Comparison of ENCODE assay signal across 8 cellular contexts in genomic region chr4:107718351-107718965, GRCh38. TPM values are rescaled to one million over a fixed set of nuclear protein-coding genes. Genes with fewer than 3 reads are reported as not detected.
DNase-seq lines count a peak whose midpoint lies in the region; ATAC-seq and TF ChIP-seq lines count a peak whose summit lies in the region.

No MANE protein-coding gene starts in this region.

- no peaks in the 10 kb centered on the region for H3K9me3 ChIP-seq in OCI-LY7 (ENCODE audit: low read length)

- H3K9me2 ChIP-seq in OCI-LY7 (ENCODE audit: insufficient read depth, low read length), result no peaks in the 10 kb centered on the region

- intact Hi-C loops in OCI-LY7 (cut with micrococcal nuclease; ENCODE audit: unreplicated experiment), result loop anchor here (2.0 kb wide), 1 partner anchor 446 kb away; no protein-coding TSS in a partner anchor

- H3K4me3 ChIP-seq in OCI-LY7 (ENCODE audit: low read depth, low read length, poor library complexity, severe bottlenecking) (peak overlapping the region; percentile 85), fibroblast of the aortic adventitia (ENCODE audit: low read depth, low read length) (peak overlapping the region; percentile 90)

- H3K27ac ChIP-seq in OCI-LY7 (ENCODE audit: low read depth, low read length, poor library complexity, severe bottlenecking), result peak overlapping the region; percentile 81

- peaks cover 4 to 5% of the 10 kb centered on the region in 2 donors for H3K36me3 Mint-ChIP-seq in activated T-cell treated with anti-CD3 and anti-CD28 coated beads, Interleukin-2, amount 50 U/mL, for 72 hours (ENCODE audit: insufficient read depth in 2 of 2)

- H3K27ac Mint-ChIP-seq in activated T-cell treated with anti-CD3 and anti-CD28 coated beads, Interleukin-2, amount 50 U/mL, for 72 hours, result peak overlapping the region; percentile 2

- H3K79me2 ChIP-seq in OCI-LY7 (ENCODE audit: insufficient read depth, low read depth, low read length), result peaks cover 63% of the 10 kb centered on the region

- DNase-seq in activated T-cell treated with anti-CD3 and anti-CD28 coated beads, Interleukin-2, amount 50 U/mL, for 72 hours, result no peak
- DNase-seq in activated T-cell treated with anti-CD3 and anti-CD28 coated beads for 4 hours (no peak), OCI-LY7 (ENCODE audit: low spot score) (peak; percentile 65), fibroblast of the aortic adventitia (ENCODE audit: low read depth) (no peak), cerebellar cortex (ENCODE audit: low spot score) (no peak), NCI-H2171 (lab: John Stamatoyannopoulos, UW) (no peak), 8988T (no peak)

- H3K4me1 ChIP-seq in OCI-LY7 (ENCODE audit: insufficient read depth, low read length, poor library complexity, severe bottlenecking), result peaks cover 40% of the 10 kb centered on the region

- no TSS peak for BruUV-seq in OCI-LY7 (replicated peaks; lab: Mats Ljungman, UMichigan)

- H4K20me1 ChIP-seq in OCI-LY7 (ENCODE audit: insufficient read depth, low read length), result peaks cover 7% of the 10 kb centered on the region; the same call in 1 of the 2 replicates

- no peaks in the 10 kb centered on the region for H3K9me3 Mint-ChIP-seq in activated T-cell treated with anti-CD3 and anti-CD28 coated beads, Interleukin-2, amount 50 U/mL, for 72 hours

- CTCF ChIA-PET in OCI-LY7 (lab: Charles Lee; ENCODE audit: unreplicated experiment), result interaction anchor here (1.5 kb wide), 1 partner anchor 19 kb away, joined by 3 read pairs; no protein-coding TSS in a partner anchor

- no peaks in the 10 kb centered on the region for H3K27me3 Mint-ChIP-seq in activated T-cell treated with anti-CD3 and anti-CD28 coated beads, Interleukin-2, amount 50 U/mL, for 72 hours (ENCODE audit: low read depth)

- POLR2A ChIA-PET in OCI-LY7 (lab: Charles Lee), result interaction anchor here (0.6 to 3.7 kb wide), 3 partner anchors 10 to 1402 kb away, joined by 4 to 26 read pairs (median 5); partner anchors contain the start of gene TBCK

- peaks cover 45% of the 10 kb centered on the region for H3K36me3 ChIP-seq in OCI-LY7 (ENCODE audit: insufficient read depth, low read length)

- H3K4me1 Mint-ChIP-seq in activated T-cell treated with anti-CD3 and anti-CD28 coated beads, Interleukin-2, amount 50 U/mL, for 72 hours (ENCODE audit: low read depth), result peaks cover 37% of the 10 kb centered on the region

- TF ChIP-seq CTCF in OCI-LY7 (conservative IDR thresholded peaks at IDR 0.05; ENCODE audit: low read length), result no peak
- no peak for TF ChIP-seq CTCF in fibroblast of the aortic adventitia (IDR thresholded peaks at IDR 0.05; ENCODE audit: insufficient read depth, low read length)

- H3K4me3 Mint-ChIP-seq in activated T-cell treated with anti-CD3 and anti-CD28 coated beads, Interleukin-2, amount 50 U/mL, for 72 hours, result peak overlapping the region; percentile 96 to 98

- no peak for ATAC-seq in activated T-cell treated with anti-CD3 and anti-CD28 coated beads, Interleukin-2, amount 50 U/mL, for 72 hours (replicated peaks in 1 of 2)
- ATAC-seq in HG02763 (IDR thresholded peaks at IDR 0.05; ENCODE audit: unreplicated experiment), result peak; percentile 25

- peak overlapping the region; percentile 95 for H3K4me2 ChIP-seq in OCI-LY7 (ENCODE audit: low read length)

- H2AFZ ChIP-seq in OCI-LY7 (ENCODE audit: low read length), result peak overlapping the region; percentile 47; the same call in 1 of the 2 replicates

RNA-seq across cellular contexts. Expression of gene PAPSS1, which starts 1.6 kb away (rescaled TPM):
- 10 to 100 TPM; 31.6 to 33.2 TPM for total RNA-seq in activated T-cell treated with anti-CD3 and anti-CD28 coated beads, Interleukin-2, amount 50 U/mL, for 72 hours
- 57.4 and 62.0 TPM in 2 replicates for total RNA-seq in OCI-LY7 (2014; rRNA removed; shearing (Covaris generic))
- 118 and 128 TPM in 2 replicates for total RNA-seq in OCI-LY7 (2022)
- 62.0 and 174 TPM in 2 replicates for total RNA-seq in fibroblast of the aortic adventitia (ENCODE audit: low replicate concordance)
